Comparison of ENCODE assay signal across 8 cellular contexts in genomic region chr6:31402324-31403282, GRCh38. TPM values are rescaled to one million over a fixed set of nuclear protein-coding genes. Genes with fewer than 3 reads are reported as not detected.
DNase-seq lines count a peak whose midpoint lies in the region; ATAC-seq and TF ChIP-seq lines count a peak whose summit lies in the region.

No MANE protein-coding gene starts in this region.

- peak overlapping the region; percentile 59 to 90 (median 80) for H3K4me3 ChIP-seq in BLaER1 treated with 17β-estradiol and CSF1 and Interleukin-3, amounts not matched to agents 10 nM and 100 nM
- peak overlapping the region; percentile 66 for H3K4me3 ChIP-seq in OCI-LY1 (ENCODE audit: low read depth, low read length, poor library complexity, severe bottlenecking)
- peak overlapping the region; percentile 96 for H3K4me3 ChIP-seq in adipocyte (ENCODE audit: low read length)
- peak overlapping the region; percentile 63 to 89 (median 67) for H3K4me3 ChIP-seq in spleen

- peaks cover 37 to 60% (median 46%) of the 10 kb centered on the region in 11 experiments; a peak in 21 of 22 replicates for H4K20me1 ChIP-seq in BLaER1 treated with 17β-estradiol and CSF1 and Interleukin-3, amounts not matched to agents 10 nM and 100 nM
- no peaks in the 10 kb centered on the region for H4K20me1 ChIP-seq in OCI-LY1 (ENCODE audit: insufficient read depth, low read length)

- H3K4me1 ChIP-seq in BLaER1 treated with 17β-estradiol and CSF1 and Interleukin-3, amounts not matched to agents 10 nM and 100 nM = peaks cover 52 to 64% (median 55%) of the 10 kb centered on the region in 10 experiments
- H3K4me1 ChIP-seq in OCI-LY1 (ENCODE audit: insufficient read depth, low read length, severe bottlenecking) (peaks cover 43% of the 10 kb centered on the region), adipocyte (ENCODE audit: control insufficient read depth, insufficient read depth, low read length) (peaks cover 41% of the 10 kb centered on the region), spleen (peaks cover 23 to 85% (median 68%) of the 10 kb centered on the region in 6 donors)

- peaks cover 0 to 5% (median 0%) of the 10 kb centered on the region in 11 experiments; a peak in 1 of 22 replicates for H3K9me3 ChIP-seq in BLaER1 treated with 17β-estradiol and CSF1 and Interleukin-3, amounts not matched to agents 10 nM and 100 nM (replicated peaks in 1 of 11)
- no peaks in the 10 kb centered on the region for H3K9me3 ChIP-seq in OCI-LY1 (ENCODE audit: low read length)
- no peaks in the 10 kb centered on the region for H3K9me3 ChIP-seq in adipocyte (ENCODE audit: control insufficient read depth, low read length)
- no peaks in the 10 kb centered on the region for H3K9me3 ChIP-seq in spleen

- peaks cover 0 to 16% (median 6%) of the 10 kb centered on the region in 11 experiments; a peak in 8 of 22 replicates for H3K36me3 ChIP-seq in BLaER1 treated with 17β-estradiol and CSF1 and Interleukin-3, amounts not matched to agents 10 nM and 100 nM
- H3K36me3 ChIP-seq in OCI-LY1 (ENCODE audit: insufficient read depth, low read length) = no peaks in the 10 kb centered on the region; the same call in 1 of the 2 replicates
- H3K36me3 ChIP-seq in adipocyte (ENCODE audit: control insufficient read depth, insufficient read depth, low read length, severe bottlenecking) = peaks cover 6% of the 10 kb centered on the region
- no peaks in the 10 kb centered on the region for H3K36me3 ChIP-seq in spleen

- no peaks in the 10 kb centered on the region for H3K27me3 ChIP-seq in BLaER1 treated with 17β-estradiol and CSF1 and Interleukin-3, amounts not matched to agents 10 nM and 100 nM
- no peaks in the 10 kb centered on the region for H3K27me3 ChIP-seq in OCI-LY1 (ENCODE audit: insufficient read depth, low read length)
- no peaks in the 10 kb centered on the region for H3K27me3 ChIP-seq in adipocyte (replicated peaks; ENCODE audit: control insufficient read depth, insufficient read depth, low read length)
- no peaks in the 10 kb centered on the region for H3K27me3 ChIP-seq in spleen (replicated peaks in 1 of 7)

- peak; percentile 28 for DNase-seq in adipocyte (ENCODE audit: low read depth)
- DNase-seq in iPS-NIHi11 (ENCODE audit: low spot score) = peak; percentile 26
- no peak for DNase-seq in spleen
- DNase-seq in NCI-H1417 (lab: John Stamatoyannopoulos, UW) = no peak
- no peak for DNase-seq in AG08395 (ENCODE audit: low spot score)

- H3K27ac ChIP-seq in BLaER1 treated with 17β-estradiol and CSF1 and Interleukin-3, amounts not matched to agents 10 nM and 100 nM = peak overlapping the region in 10 of 11 experiments; percentile 1 to 92 (median 64); a peak in 16 of 22 replicates
- no peak overlapping the region for H3K27ac ChIP-seq in OCI-LY1 (ENCODE audit: low read depth, low read length, poor library complexity, severe bottlenecking)
- peak overlapping the region; percentile 6 to 99 (median 98) for H3K27ac ChIP-seq in spleen

- peak overlapping the region; percentile 94 to 99 (median 98) for H3K4me2 ChIP-seq in BLaER1 treated with 17β-estradiol and CSF1 and Interleukin-3, amounts not matched to agents 10 nM and 100 nM
- H3K4me2 ChIP-seq in OCI-LY1 (ENCODE audit: low read length) = peak overlapping the region; percentile 92

- peak; percentile 15 for ATAC-seq in GM21528 (IDR thresholded peaks at IDR 0.05; ENCODE audit: low FRiP score, unreplicated experiment)

- WGBS in spleen, 5 donors = 4 to 7% (median 4%) methylated on average over 27 of the region's 27 CpGs

- H3F3A ChIP-seq in OCI-LY1 (ENCODE audit: insufficient read depth, low read length) = no peaks in the 10 kb centered on the region

- H2AFZ ChIP-seq in OCI-LY1 (ENCODE audit: low read length) = no peak overlapping the region

- no peaks in the 10 kb centered on the region for H3K9me2 ChIP-seq in OCI-LY1 (ENCODE audit: low read depth, low read length)

- TF ChIP-seq CTCF in OCI-LY1 (IDR thresholded peaks at IDR 0.05; ENCODE audit: low read length) (no peak), spleen (IDR thresholded peaks at IDR 0.05 in 8 of 11, conservative IDR thresholded peaks at IDR 0.05 in 3 of 11) (no peak)

- intact Hi-C loops in spleen (cut with DNase I; ENCODE audit: low total_unique reads) = loop anchor here (10.0 kb wide), 1 partner anchor 92 kb away; the partner anchor contains the start of gene MICB

- TF ChIP-seq POLR2A in spleen (IDR thresholded peaks at IDR 0.05) = no peak

- H3K79me2 ChIP-seq in OCI-LY1 (ENCODE audit: insufficient read depth, low read length) = no peaks in the 10 kb centered on the region

- H3K9ac ChIP-seq in BLaER1 treated with 17β-estradiol and CSF1 and Interleukin-3, amounts not matched to agents 10 nM and 100 nM = peak overlapping the region; percentile 63 to 92 (median 80); a peak in 21 of 22 replicates
- no peak overlapping the region; the same call in 1 of the 2 replicates for H3K9ac ChIP-seq in OCI-LY1 (ENCODE audit: low read length)
- peak overlapping the region; percentile 86 for H3K9ac ChIP-seq in adipocyte (ENCODE audit: low read length)

RNA-seq across cellular contexts. Expression of gene MICA, which starts 0.8 kb away (rescaled TPM):
- 10 to 100 TPM; 14.6 to 19.7 (median 15.2) TPM for total RNA-seq in spleen
- polyA plus RNA-seq in spleen = 10 to 100 TPM in 2 of 3 donors, 1 to 10 TPM in 1; 7.8 to 27.4 (median 17.0) TPM

RNA-seq across cellular contexts. Expression of gene HLA-B, which starts 45.6 kb away (rescaled TPM):
- total RNA-seq in spleen = 1,000 to 10,000 TPM; 3,415 to 5,675 (median 4,969) TPM
- polyA plus RNA-seq in spleen = 1,000 to 10,000 TPM; 2,503 to 3,140 (median 2,736) TPM

Comparison
In these comparisons a context has a peak if more than half of its experiments do, and no peak if none do; other contexts are left out.
1. DNase-seq: peak in adipocyte (single experiment) and iPS-NIHi11 (single experiment); none in spleen (single experiment), NCI-H1417 (0 of 3) and AG08395 (single experiment).
2. Peak in every context shown above with its lines, with median percentiles within 50 percentile points of each other: H3K4me3 ChIP-seq.